ENCODE assay signal across 28 cellular contexts in the genomic region with DNA sequence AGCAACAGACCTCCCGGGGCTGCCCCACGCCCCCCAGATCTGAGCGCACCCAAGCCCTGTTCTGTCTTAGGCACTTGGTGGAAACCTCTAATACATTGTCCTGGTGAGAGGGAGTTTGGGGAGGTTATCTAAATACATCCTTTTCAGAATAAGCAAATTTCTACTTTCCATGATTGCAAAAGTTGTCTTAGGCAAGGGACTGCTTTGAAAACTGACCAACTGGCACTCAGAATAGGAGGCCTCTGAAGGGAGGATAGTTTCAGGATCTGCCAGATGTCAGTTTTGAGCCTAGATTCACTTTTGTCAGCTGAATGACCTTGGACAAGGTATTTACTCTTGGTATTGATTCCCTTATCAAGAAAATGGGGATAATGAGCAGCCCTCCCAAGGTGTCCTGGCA. TPM values are rescaled to one million over a fixed set of nuclear protein-coding genes. Genes with fewer than 3 reads are reported as not detected.
DNase-seq lines count a peak whose midpoint lies in the region; ATAC-seq and TF ChIP-seq lines count a peak whose summit lies in the region.
"Had no signal": no experiment of that assay in that cellular context is flagged by ENCODE, and none has a peak within 500 bp of the region (broad histone marks: within the 10 kb centered on the region; RNA-seq: fewer than 3 reads in every experiment).

No MANE protein-coding gene starts in this region.

- H3K27me3 ChIP-seq in left ventricle myocardium inferior (ENCODE audit: low read depth) (no peaks in the 10 kb centered on the region), testis (no peaks in the 10 kb centered on the region)

- H3K4me3 ChIP-seq in left ventricle myocardium inferior (no peak overlapping the region), testis (no peak overlapping the region)
- H3K4me3 ChIP-seq: GM12878, GM23248 had no signal

- TF ChIP-seq CTCF in left ventricle myocardium inferior (IDR thresholded peaks at IDR 0.05; ENCODE audit: borderline replicate concordance): no peak
- no peak for TF ChIP-seq CTCF in testis (IDR thresholded peaks at IDR 0.05)

- peaks cover 53% of the 10 kb centered on the region for H3K4me1 ChIP-seq in left ventricle myocardium inferior
- peaks cover 47% of the 10 kb centered on the region for H3K4me1 ChIP-seq in testis

- 92 to 98% methylated on average over 3 of the region's 3 CpGs for WGBS in testis, 2 donors

- peaks cover 3% of the 10 kb centered on the region for H3K36me3 ChIP-seq in left ventricle myocardium inferior
- H3K36me3 ChIP-seq in testis (ENCODE audit: low read depth, missing control alignments): no peaks in the 10 kb centered on the region

- ATAC-seq in Right ventricle myocardium superior (ENCODE audit: poor library complexity) (no peak), HG03432 (IDR thresholded peaks at IDR 0.05; ENCODE audit: unreplicated experiment) (no peak)
- ATAC-seq: GM12878, Right ventricle myocardium inferior had no signal

- no peaks in the 10 kb centered on the region for H3K9me3 ChIP-seq in left ventricle myocardium inferior (replicated peaks)
- H3K9me3 ChIP-seq in testis: no peaks in the 10 kb centered on the region

- DNase-seq in left ventricle myocardium inferior (no peak), Right ventricle myocardium superior (no peak), OCI-M1 (lab: John Stamatoyannopoulos, UW) (peak; percentile 49), fibroblast of peridontal ligament (ENCODE audit: extremely low read depth) (peak; percentile 33), testis (no peak), NCI-H1048 (lab: John Stamatoyannopoulos, UW) (no peak)
- no peak for DNase-seq in activated CD4-positive, alpha-beta T cell treated with anti-CD3 and anti-CD28 coated beads, Interleukin-2, amount 50 U/mL, for 4 hours
- DNase-seq: CD4-positive, CD25-positive, alpha-beta regulatory T cell; DMS 273 treated with DMSO at 0.1 percent for 48 hours; DND-41; GM23248; H9; HFFc6; KG1; NCI-H1105 treated with DMSO at 0.1 percent for 48 hours; NCI-H2029 treated with DMSO at 0.1 percent for 48 hours; NCI-H2171; NCI-H345; NCI-H524; NCI-H774; NK-92 treated with Interleukin-12 subunit alpha and Interleukin-12 subunit beta, amount 100 ng/mL, for 24 hours; SW 1271 had no signal

- TF ChIP-seq POLR2A in testis (IDR thresholded peaks at IDR 0.05): no peak

- peak overlapping the region; percentile 18 for H3K27ac ChIP-seq in left ventricle myocardium inferior (replicated peaks)
- peak overlapping the region; percentile 16 to 61 for H3K27ac ChIP-seq in testis
- H3K27ac ChIP-seq: GM23248, HL-60 had no signal

- intact Hi-C loops in left ventricle myocardium inferior (cut with micrococcal nuclease) (no loop called here), Right ventricle myocardium superior (cut with DNase I) (no loop called here), testis (cut with DNase I; ENCODE audit: low total_unique reads) (no loop called here)

RNA-seq across cellular contexts. Expression of gene SERP2, which starts 11.8 kb away (rescaled TPM):
- total RNA-seq in left ventricle myocardium inferior: 13.0 TPM
- total RNA-seq in Right ventricle myocardium superior: 12.4 TPM
- total RNA-seq in testis: 10 to 100 TPM; 23.5 to 31.4 TPM
- 59.2 TPM for polyA plus RNA-seq in testis (ENCODE audit: insufficient read depth, low read depth, low replicate concordance)
- total RNA-seq: A172; B cell; CD4-positive, CD25-positive, alpha-beta regulatory T cell; GM12878 had no signal
- polyA plus RNA-seq: GM12878 had no signal

Comparison
In these comparisons a context has a peak if more than half of its experiments do, and no peak if none do; other contexts are left out.
1. DNase-seq: peak in OCI-M1 (single experiment) and fibroblast of peridontal ligament (single experiment); none in left ventricle myocardium inferior (single experiment), Right ventricle myocardium superior (single experiment), testis (single experiment), NCI-H1048 (single experiment) and activated CD4-positive, alpha-beta T cell treated with anti-CD3 and anti-CD28 coated beads, Interleukin-2, amount 50 U/mL, for 4 hours (0 of 2).